Comparison of ENCODE assay signal across 1 cellular context in the genomic region with DNA sequence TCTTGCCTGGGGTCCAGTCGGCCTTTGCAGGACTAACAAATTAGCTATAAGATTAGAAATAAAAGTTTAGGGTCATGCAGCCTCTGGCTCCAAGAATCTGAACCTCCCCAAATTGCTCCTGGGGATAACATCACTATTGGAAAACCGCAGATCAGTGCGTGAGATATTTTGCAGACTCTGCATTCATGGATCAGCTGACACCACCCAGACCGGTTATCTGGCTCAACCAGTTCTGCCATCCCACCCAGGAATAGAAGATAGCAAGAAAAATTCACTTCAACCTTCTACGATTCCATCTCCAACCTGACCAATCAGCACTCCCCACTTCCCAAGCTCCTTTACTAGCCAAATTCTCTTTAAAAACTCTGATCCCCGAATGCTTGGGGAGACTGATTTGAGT.
TF ChIP-seq lines count a peak whose summit lies in the region.

No MANE protein-coding gene starts in this region.

TF ChIP-seq in K562, 482 proteins besides CTCF, POLR2A, EP300 and RAD21 (continues in another document):
- TF ChIP-seq TCF3 (CRISPR knock-in tag; IDR thresholded peaks at IDR 0.05) (peak; percentile 48), NBN (IDR thresholded peaks at IDR 0.05; ENCODE audit: low read depth) (no peak), KDM4B (IDR thresholded peaks at IDR 0.05; ENCODE audit: borderline replicate concordance in 2 of 2, low read depth in 1 of 2) (no peak), FOSL1 (tag; conservative IDR thresholded peaks at IDR 0.05) (peak; percentile 53), CREBBP (IDR thresholded peaks at IDR 0.05; ENCODE audit: low read depth, low read length) (no peak), NR1H2 (CRISPR knock-in tag; IDR thresholded peaks at IDR 0.05) (no peak), HDAC2 (IDR thresholded peaks at IDR 0.05) (0 out of 2 replicates have a peak, but pooled peaks have one; percentile 39), CHD1 (IDR thresholded peaks at IDR 0.05; ENCODE audit: low read length) (no peak), SOX6 (IDR thresholded peaks at IDR 0.05) (0 out of 2 replicates have a peak, but pooled peaks have one; percentile 21), SMARCA4 (IDR thresholded peaks at IDR 0.05) (0 out of 2 replicates have a peak, but pooled peaks have one; percentile 19), TEAD1 (CRISPR knock-in tag; IDR thresholded peaks at IDR 0.05) (peak in 1 of 2 experiments; percentile 51; a peak in 1 of 4 replicates), TBL1XR1 (IDR thresholded peaks at IDR 0.05; ENCODE audit: low read length in 2 of 2) (0 out of 4 replicates have a peak, but pooled peaks of 1 of the 2 experiments have one; percentile 20), GABPB1 (CRISPR knock-in tag; IDR thresholded peaks at IDR 0.05) (no peak), ESRRA (IDR thresholded peaks at IDR 0.05; ENCODE audit: borderline replicate concordance, low read depth) (peak; percentile 78; the same call in 1 of the 2 replicates), HNRNPH1 (optimal IDR thresholded peaks at IDR 0.05; ENCODE audit: low read depth, low read length) (no peak), RCOR1 (IDR thresholded peaks at IDR 0.05; ENCODE audit: borderline replicate concordance in 1 of 2, low read depth in 2 of 2, low read length in 2 of 2) (peak in 1 of 2 experiments; percentile 86; a peak in 2 of 4 replicates), NR2F6 (CRISPR knock-in tag; IDR thresholded peaks at IDR 0.05) (no peak), FIP1L1 (IDR thresholded peaks at IDR 0.05; ENCODE audit: low read depth, low read length, poor library complexity, severe bottlenecking) (no peak), SIN3B (IDR thresholded peaks at IDR 0.05; ENCODE audit: low read depth) (no peak), U2AF1 (optimal IDR thresholded peaks at IDR 0.05; ENCODE audit: low read depth, low read length) (no peak), KLF16 (IDR thresholded peaks at IDR 0.05) (peak; percentile 54), ZNF121 (CRISPR knock-in tag; conservative IDR thresholded peaks at IDR 0.05) (no peak), SAFB (IDR thresholded peaks at IDR 0.05; ENCODE audit: borderline replicate concordance, low read depth, low read length) (no peak), TAL1 (IDR thresholded peaks at IDR 0.05) (peak; percentile 63), ZNF77 (CRISPR knock-in tag; IDR thresholded peaks at IDR 0.05) (no peak), TEAD4 (IDR thresholded peaks at IDR 0.05; ENCODE audit: low read length) (peak; percentile 62; the same call in 1 of the 2 replicates), TEAD4 (CRISPR knock-in tag; IDR thresholded peaks at IDR 0.05; ENCODE audit: borderline replicate concordance) (no peak), C11orf30 (IDR thresholded peaks at IDR 0.05; ENCODE audit: low read depth) (peak; percentile 35; the same call in 1 of the 2 replicates), ARID1B (IDR thresholded peaks at IDR 0.05) (peak; percentile 75), CBFA2T3 (IDR thresholded peaks at IDR 0.05) (peak; percentile 71), ZC3H4 (CRISPR knock-in tag; IDR thresholded peaks at IDR 0.05; ENCODE audit: borderline replicate concordance) (no peak), FOXM1 (IDR thresholded peaks at IDR 0.05; ENCODE audit: low read depth) (peak; percentile 24; the same call in 1 of the 2 replicates), FOXM1 (CRISPR knock-in tag; IDR thresholded peaks at IDR 0.05; ENCODE audit: low read depth) (no peak), ZNF431 (CRISPR knock-in tag; IDR thresholded peaks at IDR 0.05) (no peak), ZNF583 (CRISPR knock-in tag; IDR thresholded peaks at IDR 0.05) (no peak), NR2C2 (CRISPR knock-in tag; IDR thresholded peaks at IDR 0.05) (no peak), NR2C2 (tag; IDR thresholded peaks at IDR 0.05) (no peak), GABPA (tag; conservative IDR thresholded peaks at IDR 0.05; ENCODE audit: low read depth) (no peak)
- TF ChIP-seq, protein P1, sequence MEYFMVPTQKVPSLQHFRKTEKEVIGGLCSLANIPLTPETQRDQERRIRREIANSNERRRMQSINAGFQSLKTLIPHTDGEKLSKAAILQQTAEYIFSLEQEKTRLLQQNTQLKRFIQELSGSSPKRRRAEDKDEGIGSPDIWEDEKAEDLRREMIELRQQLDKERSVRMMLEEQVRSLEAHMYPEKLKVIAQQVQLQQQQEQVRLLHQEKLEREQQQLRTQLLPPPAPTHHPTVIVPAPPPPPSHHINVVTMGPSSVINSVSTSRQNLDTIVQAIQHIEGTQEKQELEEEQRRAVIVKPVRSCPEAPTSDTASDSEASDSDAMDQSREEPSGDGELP (CRISPR knock-in tag; IDR thresholded peaks at IDR 0.05; ENCODE audit: borderline replicate concordance), result peak; percentile 54; the same call in 1 of the 2 replicates
- TF ChIP-seq, protein P2, sequence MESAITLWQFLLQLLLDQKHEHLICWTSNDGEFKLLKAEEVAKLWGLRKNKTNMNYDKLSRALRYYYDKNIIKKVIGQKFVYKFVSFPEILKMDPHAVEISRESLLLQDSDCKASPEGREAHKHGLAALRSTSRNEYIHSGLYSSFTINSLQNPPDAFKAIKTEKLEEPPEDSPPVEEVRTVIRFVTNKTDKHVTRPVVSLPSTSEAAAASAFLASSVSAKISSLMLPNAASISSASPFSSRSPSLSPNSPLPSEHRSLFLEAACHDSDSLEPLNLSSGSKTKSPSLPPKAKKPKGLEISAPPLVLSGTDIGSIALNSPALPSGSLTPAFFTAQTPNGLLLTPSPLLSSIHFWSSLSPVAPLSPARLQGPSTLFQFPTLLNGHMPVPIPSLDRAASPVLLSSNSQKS (CRISPR knock-in tag; IDR thresholded peaks at IDR 0.05), result no peak
- TF ChIP-seq, protein P3, sequence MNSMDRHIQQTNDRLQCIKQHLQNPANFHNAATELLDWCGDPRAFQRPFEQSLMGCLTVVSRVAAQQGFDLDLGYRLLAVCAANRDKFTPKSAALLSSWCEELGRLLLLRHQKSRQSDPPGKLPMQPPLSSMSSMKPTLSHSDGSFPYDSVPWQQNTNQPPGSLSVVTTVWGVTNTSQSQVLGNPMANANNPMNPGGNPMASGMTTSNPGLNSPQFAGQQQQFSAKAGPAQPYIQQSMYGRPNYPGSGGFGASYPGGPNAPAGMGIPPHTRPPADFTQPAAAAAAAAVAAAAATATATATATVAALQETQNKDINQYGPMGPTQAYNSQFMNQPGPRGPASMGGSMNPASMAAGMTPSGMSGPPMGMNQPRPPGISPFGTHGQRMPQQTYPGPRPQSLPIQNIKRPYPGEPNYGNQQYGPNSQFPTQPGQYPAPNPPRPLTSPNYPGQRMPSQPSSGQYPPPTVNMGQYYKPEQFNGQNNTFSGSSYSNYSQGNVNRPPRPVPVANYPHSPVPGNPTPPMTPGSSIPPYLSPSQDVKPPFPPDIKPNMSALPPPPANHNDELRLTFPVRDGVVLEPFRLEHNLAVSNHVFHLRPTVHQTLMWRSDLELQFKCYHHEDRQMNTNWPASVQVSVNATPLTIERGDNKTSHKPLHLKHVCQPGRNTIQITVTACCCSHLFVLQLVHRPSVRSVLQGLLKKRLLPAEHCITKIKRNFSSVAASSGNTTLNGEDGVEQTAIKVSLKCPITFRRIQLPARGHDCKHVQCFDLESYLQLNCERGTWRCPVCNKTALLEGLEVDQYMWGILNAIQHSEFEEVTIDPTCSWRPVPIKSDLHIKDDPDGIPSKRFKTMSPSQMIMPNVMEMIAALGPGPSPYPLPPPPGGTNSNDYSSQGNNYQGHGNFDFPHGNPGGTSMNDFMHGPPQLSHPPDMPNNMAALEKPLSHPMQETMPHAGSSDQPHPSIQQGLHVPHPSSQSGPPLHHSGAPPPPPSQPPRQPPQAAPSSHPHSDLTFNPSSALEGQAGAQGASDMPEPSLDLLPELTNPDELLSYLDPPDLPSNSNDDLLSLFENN (IDR thresholded peaks at IDR 0.05; ENCODE audit: low read depth in 2 of 2, low read length in 2 of 2), result no peak
- TF ChIP-seq, protein P4, sequence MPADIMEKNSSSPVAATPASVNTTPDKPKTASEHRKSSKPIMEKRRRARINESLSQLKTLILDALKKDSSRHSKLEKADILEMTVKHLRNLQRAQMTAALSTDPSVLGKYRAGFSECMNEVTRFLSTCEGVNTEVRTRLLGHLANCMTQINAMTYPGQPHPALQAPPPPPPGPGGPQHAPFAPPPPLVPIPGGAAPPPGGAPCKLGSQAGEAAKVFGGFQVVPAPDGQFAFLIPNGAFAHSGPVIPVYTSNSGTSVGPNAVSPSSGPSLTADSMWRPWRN (IDR thresholded peaks at IDR 0.05; ENCODE audit: low read depth), result peak; percentile 49; the same call in 1 of the 2 replicates
- TF ChIP-seq, protein P5, sequence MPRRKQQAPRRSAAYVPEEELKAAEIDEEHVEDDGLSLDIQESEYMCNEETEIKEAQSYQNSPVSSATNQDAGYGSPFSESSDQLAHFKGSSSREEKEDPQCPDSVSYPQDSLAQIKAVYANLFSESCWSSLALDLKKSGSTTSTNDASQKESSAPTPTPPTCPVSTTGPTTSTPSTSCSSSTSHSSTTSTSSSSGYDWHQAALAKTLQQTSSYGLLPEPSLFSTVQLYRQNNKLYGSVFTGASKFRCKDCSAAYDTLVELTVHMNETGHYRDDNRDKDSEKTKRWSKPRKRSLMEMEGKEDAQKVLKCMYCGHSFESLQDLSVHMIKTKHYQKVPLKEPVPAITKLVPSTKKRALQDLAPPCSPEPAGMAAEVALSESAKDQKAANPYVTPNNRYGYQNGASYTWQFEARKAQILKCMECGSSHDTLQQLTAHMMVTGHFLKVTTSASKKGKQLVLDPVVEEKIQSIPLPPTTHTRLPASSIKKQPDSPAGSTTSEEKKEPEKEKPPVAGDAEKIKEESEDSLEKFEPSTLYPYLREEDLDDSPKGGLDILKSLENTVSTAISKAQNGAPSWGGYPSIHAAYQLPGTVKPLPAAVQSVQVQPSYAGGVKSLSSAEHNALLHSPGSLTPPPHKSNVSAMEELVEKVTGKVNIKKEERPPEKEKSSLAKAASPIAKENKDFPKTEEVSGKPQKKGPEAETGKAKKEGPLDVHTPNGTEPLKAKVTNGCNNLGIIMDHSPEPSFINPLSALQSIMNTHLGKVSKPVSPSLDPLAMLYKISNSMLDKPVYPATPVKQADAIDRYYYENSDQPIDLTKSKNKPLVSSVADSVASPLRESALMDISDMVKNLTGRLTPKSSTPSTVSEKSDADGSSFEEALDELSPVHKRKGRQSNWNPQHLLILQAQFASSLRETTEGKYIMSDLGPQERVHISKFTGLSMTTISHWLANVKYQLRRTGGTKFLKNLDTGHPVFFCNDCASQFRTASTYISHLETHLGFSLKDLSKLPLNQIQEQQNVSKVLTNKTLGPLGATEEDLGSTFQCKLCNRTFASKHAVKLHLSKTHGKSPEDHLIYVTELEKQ (CRISPR knock-in tag; IDR thresholded peaks at IDR 0.05), result no peak
- TF ChIP-seq, protein P6, sequence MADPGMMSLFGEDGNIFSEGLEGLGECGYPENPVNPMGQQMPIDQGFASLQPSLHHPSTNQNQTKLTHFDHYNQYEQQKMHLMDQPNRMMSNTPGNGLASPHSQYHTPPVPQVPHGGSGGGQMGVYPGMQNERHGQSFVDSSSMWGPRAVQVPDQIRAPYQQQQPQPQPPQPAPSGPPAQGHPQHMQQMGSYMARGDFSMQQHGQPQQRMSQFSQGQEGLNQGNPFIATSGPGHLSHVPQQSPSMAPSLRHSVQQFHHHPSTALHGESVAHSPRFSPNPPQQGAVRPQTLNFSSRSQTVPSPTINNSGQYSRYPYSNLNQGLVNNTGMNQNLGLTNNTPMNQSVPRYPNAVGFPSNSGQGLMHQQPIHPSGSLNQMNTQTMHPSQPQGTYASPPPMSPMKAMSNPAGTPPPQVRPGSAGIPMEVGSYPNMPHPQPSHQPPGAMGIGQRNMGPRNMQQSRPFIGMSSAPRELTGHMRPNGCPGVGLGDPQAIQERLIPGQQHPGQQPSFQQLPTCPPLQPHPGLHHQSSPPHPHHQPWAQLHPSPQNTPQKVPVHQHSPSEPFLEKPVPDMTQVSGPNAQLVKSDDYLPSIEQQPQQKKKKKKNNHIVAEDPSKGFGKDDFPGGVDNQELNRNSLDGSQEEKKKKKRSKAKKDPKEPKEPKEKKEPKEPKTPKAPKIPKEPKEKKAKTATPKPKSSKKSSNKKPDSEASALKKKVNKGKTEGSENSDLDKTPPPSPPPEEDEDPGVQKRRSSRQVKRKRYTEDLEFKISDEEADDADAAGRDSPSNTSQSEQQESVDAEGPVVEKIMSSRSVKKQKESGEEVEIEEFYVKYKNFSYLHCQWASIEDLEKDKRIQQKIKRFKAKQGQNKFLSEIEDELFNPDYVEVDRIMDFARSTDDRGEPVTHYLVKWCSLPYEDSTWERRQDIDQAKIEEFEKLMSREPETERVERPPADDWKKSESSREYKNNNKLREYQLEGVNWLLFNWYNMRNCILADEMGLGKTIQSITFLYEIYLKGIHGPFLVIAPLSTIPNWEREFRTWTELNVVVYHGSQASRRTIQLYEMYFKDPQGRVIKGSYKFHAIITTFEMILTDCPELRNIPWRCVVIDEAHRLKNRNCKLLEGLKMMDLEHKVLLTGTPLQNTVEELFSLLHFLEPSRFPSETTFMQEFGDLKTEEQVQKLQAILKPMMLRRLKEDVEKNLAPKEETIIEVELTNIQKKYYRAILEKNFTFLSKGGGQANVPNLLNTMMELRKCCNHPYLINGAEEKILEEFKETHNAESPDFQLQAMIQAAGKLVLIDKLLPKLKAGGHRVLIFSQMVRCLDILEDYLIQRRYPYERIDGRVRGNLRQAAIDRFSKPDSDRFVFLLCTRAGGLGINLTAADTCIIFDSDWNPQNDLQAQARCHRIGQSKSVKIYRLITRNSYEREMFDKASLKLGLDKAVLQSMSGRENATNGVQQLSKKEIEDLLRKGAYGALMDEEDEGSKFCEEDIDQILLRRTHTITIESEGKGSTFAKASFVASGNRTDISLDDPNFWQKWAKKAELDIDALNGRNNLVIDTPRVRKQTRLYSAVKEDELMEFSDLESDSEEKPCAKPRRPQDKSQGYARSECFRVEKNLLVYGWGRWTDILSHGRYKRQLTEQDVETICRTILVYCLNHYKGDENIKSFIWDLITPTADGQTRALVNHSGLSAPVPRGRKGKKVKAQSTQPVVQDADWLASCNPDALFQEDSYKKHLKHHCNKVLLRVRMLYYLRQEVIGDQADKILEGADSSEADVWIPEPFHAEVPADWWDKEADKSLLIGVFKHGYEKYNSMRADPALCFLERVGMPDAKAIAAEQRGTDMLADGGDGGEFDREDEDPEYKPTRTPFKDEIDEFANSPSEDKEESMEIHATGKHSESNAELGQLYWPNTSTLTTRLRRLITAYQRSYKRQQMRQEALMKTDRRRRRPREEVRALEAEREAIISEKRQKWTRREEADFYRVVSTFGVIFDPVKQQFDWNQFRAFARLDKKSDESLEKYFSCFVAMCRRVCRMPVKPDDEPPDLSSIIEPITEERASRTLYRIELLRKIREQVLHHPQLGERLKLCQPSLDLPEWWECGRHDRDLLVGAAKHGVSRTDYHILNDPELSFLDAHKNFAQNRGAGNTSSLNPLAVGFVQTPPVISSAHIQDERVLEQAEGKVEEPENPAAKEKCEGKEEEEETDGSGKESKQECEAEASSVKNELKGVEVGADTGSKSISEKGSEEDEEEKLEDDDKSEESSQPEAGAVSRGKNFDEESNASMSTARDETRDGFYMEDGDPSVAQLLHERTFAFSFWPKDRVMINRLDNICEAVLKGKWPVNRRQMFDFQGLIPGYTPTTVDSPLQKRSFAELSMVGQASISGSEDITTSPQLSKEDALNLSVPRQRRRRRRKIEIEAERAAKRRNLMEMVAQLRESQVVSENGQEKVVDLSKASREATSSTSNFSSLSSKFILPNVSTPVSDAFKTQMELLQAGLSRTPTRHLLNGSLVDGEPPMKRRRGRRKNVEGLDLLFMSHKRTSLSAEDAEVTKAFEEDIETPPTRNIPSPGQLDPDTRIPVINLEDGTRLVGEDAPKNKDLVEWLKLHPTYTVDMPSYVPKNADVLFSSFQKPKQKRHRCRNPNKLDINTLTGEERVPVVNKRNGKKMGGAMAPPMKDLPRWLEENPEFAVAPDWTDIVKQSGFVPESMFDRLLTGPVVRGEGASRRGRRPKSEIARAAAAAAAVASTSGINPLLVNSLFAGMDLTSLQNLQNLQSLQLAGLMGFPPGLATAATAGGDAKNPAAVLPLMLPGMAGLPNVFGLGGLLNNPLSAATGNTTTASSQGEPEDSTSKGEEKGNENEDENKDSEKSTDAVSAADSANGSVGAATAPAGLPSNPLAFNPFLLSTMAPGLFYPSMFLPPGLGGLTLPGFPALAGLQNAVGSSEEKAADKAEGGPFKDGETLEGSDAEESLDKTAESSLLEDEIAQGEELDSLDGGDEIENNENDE (IDR thresholded peaks at IDR 0.05; ENCODE audit: low read depth, low read length), result no peak
